Comparison of ENCODE assay signal across 34 cellular contexts in genomic region chr17:51560398-51560797, GRCh38.
A peak's percentile ranks its signal among the peaks of the same experiment; 100 is the strongest.
DNase-seq lines count a peak whose midpoint lies in the region; ATAC-seq, FAIRE-seq and TF ChIP-seq lines count a peak whose summit lies in the region.
"Had no signal": no experiment of that assay in that cellular context is flagged by ENCODE, and none has a peak within 500 bp of the region (broad histone marks: within the 10 kb centered on the region; RNA-seq: fewer than 3 reads in every experiment).

No MANE protein-coding gene starts in this region.

- no peaks in the 10 kb centered on the region for H3K27me3 ChIP-seq in HepG2 (ENCODE audit: control insufficient read depth in 1 of 2, insufficient read depth in 2 of 2, low read length in 2 of 2)
- no peaks in the 10 kb centered on the region for H3K27me3 ChIP-seq in foreskin keratinocyte
- H3K27me3 ChIP-seq: BLaER1; BLaER1 treated with 17β-estradiol and CSF1 and Interleukin-3, amounts not matched to agents 10 nM and 100 nM had no signal

- in situ Hi-C loops in HepG2 (cut with HindIII; ENCODE audit: extremely low pct_ligation_motif_present, low pct_unique_long_range_greater_than_20kb) = no loop called here

- no peaks in the 10 kb centered on the region for H3K79me2 ChIP-seq in HepG2 (ENCODE audit: insufficient read depth, low read length)

- H4K20me1 ChIP-seq in HepG2 (ENCODE audit: insufficient read depth, low read length) = no peaks in the 10 kb centered on the region
- H4K20me1 ChIP-seq: BLaER1; BLaER1 treated with 17β-estradiol and CSF1 and Interleukin-3, amounts not matched to agents 10 nM and 100 nM had no signal

- H3K4me3 ChIP-seq in A549 = no peak overlapping the region
- H3K4me3 ChIP-seq in HepG2 (replicated peaks in 1 of 3; ENCODE audit: insufficient read depth in 1 of 3, low read depth in 2 of 3, low read length in 3 of 3) = no peak overlapping the region
- H3K4me3 ChIP-seq: BLaER1; BLaER1 treated with 17β-estradiol and CSF1 and Interleukin-3, amounts not matched to agents 10 nM and 100 nM had no signal

- TF ChIP-seq CTCF in A549 (IDR thresholded peaks at IDR 0.05) = no peak
- no peak for TF ChIP-seq CTCF in HepG2 (CRISPR knock-in tag; IDR thresholded peaks at IDR 0.05)
- no peak for TF ChIP-seq CTCF in foreskin keratinocyte (conservative IDR thresholded peaks at IDR 0.05)

- FAIRE-seq in A549 (lab: Jason Lieb, UNC) (no peak), HepG2 (lab: Jason Lieb, UNC) (no peak), urothelium cell line (lab: Jason Lieb, UNC) (peak; percentile 32)
- FAIRE-seq: A204.1, D721Med had no signal

- TF ChIP-seq EP300 in A549 (IDR thresholded peaks at IDR 0.05) = no peak
- no peak for TF ChIP-seq EP300 in HepG2 (IDR thresholded peaks at IDR 0.05; ENCODE audit: low read depth in 2 of 2, low read length in 2 of 2)
- no peak for TF ChIP-seq EP300 in HepG2 (CRISPR knock-in tag; IDR thresholded peaks at IDR 0.05; ENCODE audit: borderline replicate concordance)

- H2AFZ ChIP-seq in HepG2 (ENCODE audit: low read length) = no peak overlapping the region

- DNase-seq in A549 (ENCODE audit: low read depth in 1 of 2, low spot score in 1 of 2) = no peak
- DNase-seq in left lobe of liver (ENCODE audit: low spot score) = no peak
- DNase-seq in HepG2 (ENCODE audit: low spot score) = no peak
- no peak for DNase-seq in urothelium cell line (ENCODE audit: low spot score)
- no peak for DNase-seq in foreskin keratinocyte
- DNase-seq in Ammon's horn (ENCODE audit: low spot score) = no peak
- no peak for DNase-seq in ecto neural progenitor cell (ENCODE audit: low spot score)
- DNase-seq in T-helper 1 cell = no peak
- DNase-seq: 8988T; ACHN; AML-193; BE2C; C1 segment of cervical spinal cord; Caco-2; Calu3; CD4-positive, alpha-beta memory T cell; CD4-positive, alpha-beta T cell; CD4-positive, CD25-positive, alpha-beta regulatory T cell; CD8-positive, alpha-beta memory T cell; CD8-positive, alpha-beta T cell; COR-L47; DMS 273 treated with DMSO at 0.1 percent for 48 hours; DMS153; DMS53; DMS79; DMS79 treated with DMSO at 0.1 percent for 48 hours; DND-41; EL had no signal

- H3K9me3 ChIP-seq in A549 (no peaks in the 10 kb centered on the region), HepG2 (ENCODE audit: low read length) (no peaks in the 10 kb centered on the region)
- H3K9me3 ChIP-seq: BE2C; BLaER1; BLaER1 treated with 17β-estradiol and CSF1 and Interleukin-3, amounts not matched to agents 10 nM and 100 nM; Caco-2 had no signal

- no peak for TF ChIP-seq POLR2A in A549 (IDR thresholded peaks at IDR 0.05; ENCODE audit: low read length)
- TF ChIP-seq POLR2A in HepG2 (IDR thresholded peaks at IDR 0.05; ENCODE audit: insufficient read depth in 1 of 2, low read depth in 2 of 2, low read length in 2 of 2) = no peak

- intact Hi-C loops in HepG2 (cut with micrococcal nuclease; ENCODE audit: unreplicated experiment) = no loop called here

- no TSS peak for BruUV-seq in HepG2 (replicated peaks; lab: Mats Ljungman, UMichigan)

- H3K4me1 ChIP-seq in A549 (no peaks in the 10 kb centered on the region), HepG2 (ENCODE audit: insufficient read depth, low read length) (peaks cover 7% of the 10 kb centered on the region; the same call in 1 of the 2 replicates), foreskin keratinocyte (no peaks in the 10 kb centered on the region)
- H3K4me1 ChIP-seq: BE2C; BLaER1; BLaER1 treated with 17β-estradiol and CSF1 and Interleukin-3, amounts not matched to agents 10 nM and 100 nM; Caco-2 had no signal

- H3K27ac ChIP-seq in A549 (no peak overlapping the region), HepG2 (ENCODE audit: extremely low read length, insufficient read depth, low read length) (no peak overlapping the region), foreskin keratinocyte (no peak overlapping the region)
- H3K27ac ChIP-seq: 22Rv1; BLaER1; BLaER1 treated with 17β-estradiol and CSF1 and Interleukin-3, amounts not matched to agents 10 nM and 100 nM; C4-2B had no signal

- H3K4me2 ChIP-seq in A549 (no peak overlapping the region), HepG2 (ENCODE audit: low read depth, low read length) (no peak overlapping the region)
- H3K4me2 ChIP-seq: BLaER1; BLaER1 treated with 17β-estradiol and CSF1 and Interleukin-3, amounts not matched to agents 10 nM and 100 nM had no signal

- ATAC-seq in A549 = no peak
- peak; percentile 8 for ATAC-seq in left lobe of liver
- ATAC-seq in HepG2 = no peak
- ATAC-seq in foreskin keratinocyte = no peak
- ATAC-seq: CD8-positive, alpha-beta T cell had no signal

- POLR2A ChIA-PET in A549 (lab: Yijun Ruan, JAX) = no interaction called here
- POLR2A ChIA-PET in HepG2 (lab: Yijun Ruan, JAX) = no interaction called here

- no peaks in the 10 kb centered on the region for H3K36me3 ChIP-seq in HepG2 (replicated peaks in 1 of 2; ENCODE audit: control insufficient read depth in 1 of 2, insufficient read depth in 2 of 2, low read length in 2 of 2)
- H3K36me3 ChIP-seq: BE2C; BLaER1; BLaER1 treated with 17β-estradiol and CSF1 and Interleukin-3, amounts not matched to agents 10 nM and 100 nM had no signal

- H3K9ac ChIP-seq in HepG2 (ENCODE audit: insufficient read depth, low read depth, low read length) = no peak overlapping the region
- H3K9ac ChIP-seq: BLaER1; BLaER1 treated with 17β-estradiol and CSF1 and Interleukin-3, amounts not matched to agents 10 nM and 100 nM had no signal

- CTCF ChIA-PET in A549 (lab: Yijun Ruan, JAX) = interaction anchor here (0.9 kb wide), 1 partner anchor 261 kb away, joined by 3 read pairs; no protein-coding TSS in a partner anchor
- CTCF ChIA-PET in HepG2 (lab: Yijun Ruan, JAX; ENCODE audit: low intra/inter-chr PET ratio, low total read pairs) = no interaction called here

- no peak for TF ChIP-seq RAD21 in A549 (conservative IDR thresholded peaks at IDR 0.05 in 1 of 2, IDR thresholded peaks at IDR 0.05 in 1 of 2)
- TF ChIP-seq RAD21 in HepG2 (CRISPR knock-in tag; IDR thresholded peaks at IDR 0.05) = no peak

TF ChIP-seq in A549, 52 proteins besides CTCF, POLR2A, EP300 and RAD21:
- no peak for TF ChIP-seq RCOR1 (IDR thresholded peaks at IDR 0.05; ENCODE audit: low read depth, low read length)
- no peak for TF ChIP-seq FOSB (CRISPR knock-in tag; IDR thresholded peaks at IDR 0.05)
- TF ChIP-seq FOSL2 (IDR thresholded peaks at IDR 0.05) = no peak
- TF ChIP-seq FOSL2 (CRISPR knock-in tag; IDR thresholded peaks at IDR 0.05) = no peak
- no peak for TF ChIP-seq GATA3 (IDR thresholded peaks at IDR 0.05; ENCODE audit: borderline replicate concordance)
- TF ChIP-seq CHD4 (IDR thresholded peaks at IDR 0.05; ENCODE audit: borderline replicate concordance) = no peak
- peak; percentile 48 for TF ChIP-seq MAFK (IDR thresholded peaks at IDR 0.05; ENCODE audit: partially characterized antibody)

TF ChIP-seq in HepG2, 621 proteins besides CTCF, POLR2A, EP300 and RAD21:
- TF ChIP-seq MAFK (conservative IDR thresholded peaks at IDR 0.05 in 1 of 2, IDR thresholded peaks at IDR 0.05 in 1 of 2; ENCODE audit: low read length in 2 of 2) (peak; percentile 51 to 54), JUNB (CRISPR knock-in tag; IDR thresholded peaks at IDR 0.05; ENCODE audit: borderline replicate concordance) (no peak), ZBTB38 (CRISPR knock-in tag; IDR thresholded peaks at IDR 0.05) (no peak), MAFF (IDR thresholded peaks at IDR 0.05; ENCODE audit: low read depth, low read length) (0 out of 2 replicates have a peak, but pooled peaks have one; percentile 31)

Comparison
In these comparisons a context has a peak if more than half of its experiments do, and no peak if none do; other contexts are left out.
1. Of the 38 proteins assayed by ChIP-seq in both HepG2 and A549: peak only in HepG2: none; only in A549: none; in both: MAFK; in neither: 37.